8 cellular contexts compared by ENCODE assay signal in genomic region chr17:17782425-17783120, GRCh38. TPM values are rescaled to one million over a fixed set of nuclear protein-coding genes. Genes with fewer than 3 reads are reported as not detected.
DNase-seq lines count a peak whose midpoint lies in the region; ATAC-seq and TF ChIP-seq lines count a peak whose summit lies in the region.

No MANE protein-coding gene starts in this region.

- no peak for TF ChIP-seq EP300 in gastroesophageal sphincter (IDR thresholded peaks at IDR 0.05)

- no peaks in the 10 kb centered on the region for H3K36me3 Mint-ChIP-seq in activated CD4-positive, alpha-beta memory T cell treated with anti-CD3 and anti-CD28 coated beads for 36 hours
- no peaks in the 10 kb centered on the region for H3K36me3 Mint-ChIP-seq in progenitor cell of endocrine pancreas (ENCODE audit: insufficient read depth)

- H3K9me3 Mint-ChIP-seq in activated CD4-positive, alpha-beta memory T cell treated with anti-CD3 and anti-CD28 coated beads for 36 hours: no peaks in the 10 kb centered on the region
- H3K9me3 Mint-ChIP-seq in progenitor cell of endocrine pancreas (ENCODE audit: low read depth): no peaks in the 10 kb centered on the region

- peak overlapping the region; percentile 67 for H3K4me3 Mint-ChIP-seq in activated CD4-positive, alpha-beta memory T cell treated with anti-CD3 and anti-CD28 coated beads for 36 hours
- peak overlapping the region; percentile 69 for H3K4me3 Mint-ChIP-seq in progenitor cell of endocrine pancreas (ENCODE audit: low read depth)

- CTCF ChIA-PET in activated CD4-positive, alpha-beta memory T cell treated with anti-CD3 and anti-CD28 coated beads for 36 hours (lab: Charles Lee): interaction anchor here (1.1 kb wide), 1 partner anchor 136 kb away, joined by 3 read pairs; no protein-coding TSS in a partner anchor

- H3K27me3 Mint-ChIP-seq in activated CD4-positive, alpha-beta memory T cell treated with anti-CD3 and anti-CD28 coated beads for 36 hours: no peaks in the 10 kb centered on the region
- H3K27me3 Mint-ChIP-seq in progenitor cell of endocrine pancreas: no peaks in the 10 kb centered on the region

- no peaks in the 10 kb centered on the region for H3K36me3 ChIP-seq in gastroesophageal sphincter

- TF ChIP-seq POLR2A in gastroesophageal sphincter (IDR thresholded peaks at IDR 0.05): no peak

- intact Hi-C loops in activated CD4-positive, alpha-beta memory T cell treated with anti-CD3 and anti-CD28 coated beads for 36 hours (cut with micrococcal nuclease): loop anchor here (1.0 to 5.0 kb wide), 3 partner anchors 10 to 100 kb away; partner anchors contain the start of gene RAI1

- no peaks in the 10 kb centered on the region for H3K27me3 ChIP-seq in gastroesophageal sphincter

- H3K4me1 Mint-ChIP-seq in activated CD4-positive, alpha-beta memory T cell treated with anti-CD3 and anti-CD28 coated beads for 36 hours (ENCODE audit: low read depth): peaks cover 7% of the 10 kb centered on the region
- H3K4me1 Mint-ChIP-seq in progenitor cell of endocrine pancreas (ENCODE audit: low read depth): peaks cover 52% of the 10 kb centered on the region

- POLR2A ChIA-PET in activated CD4-positive, alpha-beta memory T cell treated with anti-CD3 and anti-CD28 coated beads for 36 hours (lab: Charles Lee): no interaction called here

- ATAC-seq in HG02759 (IDR thresholded peaks at IDR 0.05; ENCODE audit: unreplicated experiment): peak; percentile 20
- no peak for ATAC-seq in gastroesophageal sphincter
- ATAC-seq in HG03095 (IDR thresholded peaks at IDR 0.05; ENCODE audit: unreplicated experiment): no peak

- H3K4me1 ChIP-seq in gastroesophageal sphincter: peaks cover 2 to 86% (median 62%) of the 10 kb centered on the region in 3 donors

- no peak for TF ChIP-seq CTCF in gastroesophageal sphincter (IDR thresholded peaks at IDR 0.05)
- TF ChIP-seq CTCF in progenitor cell of endocrine pancreas (IDR thresholded peaks at IDR 0.05; ENCODE audit: unreplicated experiment): no peak

- H3K4me3 ChIP-seq in gastroesophageal sphincter: peak overlapping the region; percentile 33 to 62

- H3K27ac Mint-ChIP-seq in activated CD4-positive, alpha-beta memory T cell treated with anti-CD3 and anti-CD28 coated beads for 36 hours: no peak overlapping the region
- H3K27ac Mint-ChIP-seq in progenitor cell of endocrine pancreas: peak overlapping the region; percentile 77

- no peaks in the 10 kb centered on the region for H3K9me3 ChIP-seq in gastroesophageal sphincter

- peak overlapping the region; percentile 63 to 92 (median 89) for H3K27ac ChIP-seq in gastroesophageal sphincter

- WGBS in gastroesophageal sphincter (ENCODE audit: low coverage in 1 of 2), 2 donors: 0% methylated on average over 10 of the region's 73 CpGs; no CpG with 5 or more reads in 1 of the 2 donors

- DNase-seq in ELR (ENCODE audit: low read depth): peak; percentile 26
- no peak for DNase-seq in activated CD4-positive, alpha-beta memory T cell treated with anti-CD3 and anti-CD28 coated beads for 36 hours
- peak; percentile 44 for DNase-seq in progenitor cell of endocrine pancreas (ENCODE audit: low spot score, unreplicated experiment)
- DNase-seq in AML-193 (lab: John Stamatoyannopoulos, UW): no peak
- no peak for DNase-seq in NCI-H774 (lab: John Stamatoyannopoulos, UW)

RNA-seq across cellular contexts. Expression of gene SREBF1, which starts 54.2 kb away (rescaled TPM):
- total RNA-seq in activated CD4-positive, alpha-beta memory T cell treated with anti-CD3 and anti-CD28 coated beads for 36 hours: 100 to 1,000 TPM in 1 of 2 experiments, 10 to 100 TPM in 1; 93.7 to 106 TPM
- 10 to 100 TPM; 16.1 to 90.7 (median 56.1) TPM for total RNA-seq in gastroesophageal sphincter
- total RNA-seq in progenitor cell of endocrine pancreas: 85.0 and 98.9 TPM in 2 replicates

Comparison
In these comparisons a context has a peak if more than half of its experiments do, and no peak if none do; other contexts are left out.
1. DNase-seq: peak in ELR (single experiment) and progenitor cell of endocrine pancreas (single experiment); none in activated CD4-positive, alpha-beta memory T cell treated with anti-CD3 and anti-CD28 coated beads for 36 hours (single experiment), AML-193 (0 of 2) and NCI-H774 (single experiment).